12 cellular contexts compared by ENCODE assay signal in the genomic region with DNA sequence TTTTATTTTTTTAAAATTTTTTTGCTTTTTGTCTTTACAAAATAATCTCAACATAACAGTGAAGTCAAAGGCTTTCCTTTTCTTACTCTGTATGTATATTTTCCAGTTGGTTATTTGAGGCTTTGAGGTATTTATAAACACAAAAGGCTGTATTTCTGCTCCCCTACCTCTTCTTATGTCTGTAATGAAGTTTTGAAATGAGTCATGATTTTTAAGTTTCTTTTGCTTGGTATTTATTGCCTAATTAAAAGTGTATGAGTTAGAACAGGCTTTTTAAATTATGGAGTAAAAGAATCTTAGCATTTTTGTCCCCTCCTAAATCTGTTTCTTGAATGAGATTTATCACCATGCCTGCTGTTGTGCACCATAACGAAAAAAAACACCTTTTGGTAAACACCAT.
DNase-seq lines count a peak whose midpoint lies in the region; ATAC-seq and TF ChIP-seq lines count a peak whose summit lies in the region.
"Had no signal": no experiment of that assay in that cellular context is flagged by ENCODE, and none has a peak within 500 bp of the region (broad histone marks: within the 10 kb centered on the region; RNA-seq: fewer than 3 reads in every experiment).

No MANE protein-coding gene starts in this region.

- TF ChIP-seq CTCF in VCaP (conservative IDR thresholded peaks at IDR 0.05) (no peak), CD14-positive monocyte (IDR thresholded peaks at IDR 0.05) (no peak)

- H3K27me3 Mint-ChIP-seq in CD14-positive monocyte (ENCODE audit: low read depth in 3 of 3), result no peaks in the 10 kb centered on the region

- H3K9me3 Mint-ChIP-seq in CD14-positive monocyte, result no peaks in the 10 kb centered on the region
- H3K9me3 Mint-ChIP-seq: nephron progenitor cell had no signal

- ATAC-seq in GM19395 (IDR thresholded peaks at IDR 0.05; ENCODE audit: unreplicated experiment) (peak; percentile 58), HG03060 (IDR thresholded peaks at IDR 0.05; ENCODE audit: low read depth, unreplicated experiment) (peak; percentile 47)

- no peak overlapping the region for H3K4me3 Mint-ChIP-seq in CD14-positive monocyte
- H3K4me3 Mint-ChIP-seq: nephron progenitor cell had no signal

- DNase-seq in GM04503 (ENCODE audit: low read depth) (peak; percentile 9), CD14-positive monocyte (ENCODE audit: low spot score) (no peak), SKM-1 treated with dmso at 0.1 percent for 144 hours (lab: John Stamatoyannopoulos, UW; ENCODE audit: unreplicated experiment) (no peak), NCI-H748 (lab: John Stamatoyannopoulos, UW; ENCODE audit: unreplicated experiment) (no peak)
- DNase-seq in stimulated activated CD4-positive, alpha-beta T cell treated with anti-CD3 and anti-CD28 coated beads, Interleukin-4, amount 100 ng/mL, for 1 hour, result no peak
- DNase-seq: HCEC 1CT, NCI-H1092 treated with DMSO at 0.1 percent for 48 hours, nephron progenitor cell had no signal

- no peak overlapping the region for H3K27ac Mint-ChIP-seq in CD14-positive monocyte
- H3K27ac Mint-ChIP-seq: nephron progenitor cell had no signal

- intact Hi-C loops in CD14-positive monocyte (cut with micrococcal nuclease), result no loop called here

- peak overlapping the region; percentile 50 for H3K27ac ChIP-seq in VCaP
- H3K27ac ChIP-seq: coronary artery had no signal

- H3K36me3 Mint-ChIP-seq in CD14-positive monocyte, result peaks cover 49 to 59% of the 10 kb centered on the region in 2 donors

- H3K4me1 Mint-ChIP-seq in CD14-positive monocyte, result no peaks in the 10 kb centered on the region
